21 cellular contexts compared by ENCODE assay signal in genomic region chr7:73452999-73453635, GRCh38. TPM values are rescaled to one million over a fixed set of nuclear protein-coding genes. Genes with fewer than 3 reads are reported as not detected.
DNase-seq lines count a peak whose midpoint lies in the region; ATAC-seq, FAIRE-seq and TF ChIP-seq lines count a peak whose summit lies in the region.
"Had no signal": no experiment of that assay in that cellular context is flagged by ENCODE, and none has a peak within 500 bp of the region (broad histone marks: within the 10 kb centered on the region; RNA-seq: fewer than 3 reads in every experiment).

No MANE protein-coding gene starts in this region.

- peak overlapping the region; percentile 58 for H3K27ac Mint-ChIP-seq in activated naive CD8-positive, alpha-beta T cell treated with anti-CD3 and anti-CD28 coated beads for 36 hours
- no peak overlapping the region for H3K27ac Mint-ChIP-seq in CD14-positive monocyte
- H3K27ac Mint-ChIP-seq: B cell, memory B cell had no signal

- H3K4me1 Mint-ChIP-seq in activated naive CD8-positive, alpha-beta T cell treated with anti-CD3 and anti-CD28 coated beads for 36 hours: peaks cover 32% of the 10 kb centered on the region
- H3K4me1 Mint-ChIP-seq in CD14-positive monocyte: no peaks in the 10 kb centered on the region
- H3K4me1 Mint-ChIP-seq: memory B cell had no signal

- no peak overlapping the region for H3K4me3 Mint-ChIP-seq in activated naive CD8-positive, alpha-beta T cell treated with anti-CD3 and anti-CD28 coated beads for 36 hours
- no peak overlapping the region for H3K4me3 Mint-ChIP-seq in CD14-positive monocyte
- H3K4me3 Mint-ChIP-seq: B cell, memory B cell had no signal

- TF ChIP-seq RAD21 in HepG2 (CRISPR knock-in tag; IDR thresholded peaks at IDR 0.05): no peak

- H3K9ac ChIP-seq in HepG2 (ENCODE audit: insufficient read depth, low read depth, low read length) (no peak overlapping the region; the same call in 1 of the 2 replicates), PC-3 (ENCODE audit: low read length) (no peak overlapping the region)
- H3K9ac ChIP-seq: SK-N-SH had no signal

- no peaks in the 10 kb centered on the region for H3K9me3 Mint-ChIP-seq in activated naive CD8-positive, alpha-beta T cell treated with anti-CD3 and anti-CD28 coated beads for 36 hours
- H3K9me3 Mint-ChIP-seq in CD14-positive monocyte: no peaks in the 10 kb centered on the region
- H3K9me3 Mint-ChIP-seq: memory B cell had no signal

- FAIRE-seq in G401.6 (lab: Jason Lieb, UNC): peak; percentile 46
- peak; percentile 44 for FAIRE-seq in HepG2 (lab: Jason Lieb, UNC)

- H3F3A ChIP-seq in PC-3 (ENCODE audit: low read length, unreplicated experiment): no peaks in the 10 kb centered on the region

- H3K9me2 ChIP-seq in PC-3 (replicated peaks; ENCODE audit: low read length): no peaks in the 10 kb centered on the region
- H3K9me2 ChIP-seq: SK-N-SH had no signal

- intact Hi-C loops in HepG2 (cut with micrococcal nuclease; ENCODE audit: unreplicated experiment): loop anchor here (2.0 kb wide), 1 partner anchor 128 kb away; no protein-coding TSS in a partner anchor
- intact Hi-C loops in PC-3 (cut with micrococcal nuclease): loop anchor here (5.0 kb wide), 1 partner anchor 111 kb away; no protein-coding TSS in a partner anchor
- intact Hi-C loops in CD14-positive monocyte (cut with micrococcal nuclease): loop anchor here in 1 of 2 donors (2.0 kb wide), 1 partner anchor 128 kb away; no protein-coding TSS in a partner anchor

- no peak overlapping the region for H2AFZ ChIP-seq in HepG2 (ENCODE audit: low read length)
- H2AFZ ChIP-seq in PC-3 (ENCODE audit: low read length): no peak overlapping the region

- peak overlapping the region; percentile 56 for H3K27ac ChIP-seq in HepG2 (ENCODE audit: extremely low read length, insufficient read depth, low read length)
- no peak overlapping the region for H3K27ac ChIP-seq in PC-3 (ENCODE audit: low read length)
- H3K27ac ChIP-seq: neutrophil had no signal

- peaks cover 43% of the 10 kb centered on the region for H3K36me3 Mint-ChIP-seq in activated naive CD8-positive, alpha-beta T cell treated with anti-CD3 and anti-CD28 coated beads for 36 hours
- peaks cover 64 to 85% of the 10 kb centered on the region in 2 donors for H3K36me3 Mint-ChIP-seq in CD14-positive monocyte

- WGBS in HepG2 (ENCODE audit: low lambda C conversion rate): 20% methylated on average over 2 of the region's 2 CpGs

- POLR2A ChIA-PET in HepG2 (lab: Yijun Ruan, JAX): no interaction called here
- POLR2A ChIA-PET in PC-3 (lab: Charles Lee; ENCODE audit: unreplicated experiment): no interaction called here

- BruUV-seq in HepG2 (replicated peaks; lab: Mats Ljungman, UMichigan) (no TSS peak), PC-3 (replicated peaks; lab: Mats Ljungman, UMichigan) (no TSS peak)

- TF ChIP-seq CTCF in HepG2 (CRISPR knock-in tag; IDR thresholded peaks at IDR 0.05) (no peak), PC-3 (conservative IDR thresholded peaks at IDR 0.05; ENCODE audit: low read depth, low read length) (no peak), CD14-positive monocyte (IDR thresholded peaks at IDR 0.05) (no peak)

- H3K36me3 ChIP-seq in HepG2 (replicated peaks in 1 of 2; ENCODE audit: control insufficient read depth in 1 of 2, insufficient read depth in 2 of 2, low read length in 2 of 2) (peaks cover 22 to 62% of the 10 kb centered on the region in 2 experiments), PC-3 (ENCODE audit: low read depth, low read length) (peaks cover 58% of the 10 kb centered on the region)

- no peak for TF ChIP-seq POLR2A in HepG2 (IDR thresholded peaks at IDR 0.05; ENCODE audit: insufficient read depth in 1 of 2, low read depth in 2 of 2, low read length in 2 of 2)

- CTCF ChIA-PET in HepG2 (lab: Yijun Ruan, JAX; ENCODE audit: low intra/inter-chr PET ratio, low total read pairs) (no interaction called here), PC-3 (lab: Charles Lee) (no interaction called here)

- H3K4me3 ChIP-seq in HepG2 (replicated peaks in 1 of 3; ENCODE audit: insufficient read depth in 1 of 3, low read depth in 2 of 3, low read length in 3 of 3) (no peak overlapping the region), PC-3 (ENCODE audit: low read length) (no peak overlapping the region)

- in situ Hi-C loops in HepG2 (cut with HindIII; ENCODE audit: extremely low pct_ligation_motif_present, low pct_unique_long_range_greater_than_20kb): no loop called here

- DNase-seq in M059J (ENCODE audit: low read depth) (peak; percentile 29), HepG2 (ENCODE audit: low spot score) (peak; percentile 49), PC-3 (no peak), NCI-H2081 treated with DMSO at 0.1 percent for 48 hours (lab: John Stamatoyannopoulos, UW) (no peak), CD14-positive monocyte (ENCODE audit: low spot score) (no peak)
- DNase-seq in activated naive CD8-positive, alpha-beta T cell treated with anti-CD3 and anti-CD28 coated beads for 36 hours: no peak
- DNase-seq: activated CD4-positive, CD25-positive, alpha-beta regulatory T cell; activated T-cell treated with anti-CD3 and anti-CD28 coated beads for 4 hours; cortex of kidney; DMS153; glutamatergic neuron; islet precursor cell; NCI-H446 treated with DMSO at 0.1 percent for 48 hours; right cardiac atrium; SK-N-SH; stimulated activated CD4-positive, alpha-beta T cell treated with anti-CD3 and anti-CD28 coated beads, Interleukin-1b, Interleukin-23, amount 100 ng/mL, for 48 hours had no signal

- peak in 1 of 2 experiments; percentile 63; a peak in 1 of 4 replicates for TF ChIP-seq EP300 in HepG2 (IDR thresholded peaks at IDR 0.05; ENCODE audit: low read depth in 2 of 2, low read length in 2 of 2)
- no peak for TF ChIP-seq EP300 in HepG2 (CRISPR knock-in tag; IDR thresholded peaks at IDR 0.05; ENCODE audit: borderline replicate concordance)

- H3K4me1 ChIP-seq in HepG2 (ENCODE audit: insufficient read depth, low read length) (peaks cover 28% of the 10 kb centered on the region), PC-3 (ENCODE audit: insufficient read depth, low read length) (no peaks in the 10 kb centered on the region)

- H3K27me3 ChIP-seq in HepG2 (ENCODE audit: control insufficient read depth in 1 of 2, insufficient read depth in 2 of 2, low read length in 2 of 2) (no peaks in the 10 kb centered on the region), PC-3 (ENCODE audit: low read length) (no peaks in the 10 kb centered on the region)
- H3K27me3 ChIP-seq: neutrophil had no signal

- no peaks in the 10 kb centered on the region for H3K79me2 ChIP-seq in HepG2 (ENCODE audit: insufficient read depth, low read length)
- H3K79me2 ChIP-seq in PC-3 (ENCODE audit: low read length): no peaks in the 10 kb centered on the region

- ATAC-seq in HepG2 (peak; percentile 75), PC-3 (no peak), HG03139 (IDR thresholded peaks at IDR 0.05; ENCODE audit: unreplicated experiment) (no peak)

- peak overlapping the region; percentile 21; the same call in 1 of the 2 replicates for H3K4me2 ChIP-seq in HepG2 (ENCODE audit: low read depth, low read length)
- H3K4me2 ChIP-seq in PC-3 (ENCODE audit: low read length): no peak overlapping the region
- H3K4me2 ChIP-seq: SK-N-SH had no signal

- H4K20me1 ChIP-seq in HepG2 (ENCODE audit: insufficient read depth, low read length) (no peaks in the 10 kb centered on the region), PC-3 (ENCODE audit: low read length) (no peaks in the 10 kb centered on the region)

- H3K27me3 Mint-ChIP-seq in activated naive CD8-positive, alpha-beta T cell treated with anti-CD3 and anti-CD28 coated beads for 36 hours: no peaks in the 10 kb centered on the region
- no peaks in the 10 kb centered on the region for H3K27me3 Mint-ChIP-seq in CD14-positive monocyte (ENCODE audit: low read depth in 3 of 3)
- H3K27me3 Mint-ChIP-seq: B cell, memory B cell had no signal

- no peaks in the 10 kb centered on the region for H3K9me3 ChIP-seq in HepG2 (ENCODE audit: low read length)
- no peaks in the 10 kb centered on the region for H3K9me3 ChIP-seq in PC-3 (ENCODE audit: low read length)
- H3K9me3 ChIP-seq: neutrophil, SK-N-SH had no signal

RNA-seq across cellular contexts. Expression of gene FZD9, which starts 19.5 kb away (rescaled TPM):
- 0.10 and 0.12 TPM in 2 replicates for total RNA-seq in M059J (2014; rRNA removed; shearing (Covaris generic))
- under 1 TPM; 0.32 to 0.45 TPM for total RNA-seq in activated naive CD8-positive, alpha-beta T cell treated with anti-CD3 and anti-CD28 coated beads for 36 hours
- 0.87 and 2.2 TPM in 2 replicates for total RNA-seq in HepG2 (2016; rRNA removed; fragmentation: Illumina TruSeq; extraction: Trizol)
- total RNA-seq in HepG2 (2016; cell fraction: cytosol; rRNA removed; fragmentation: Illumina TruSeq; extraction: Trizol; ENCODE audit: low read depth): 0.88 and 1.5 TPM in 2 replicates
- total RNA-seq in HepG2 (2016; cell fraction: insoluble cytoplasmic fraction; rRNA removed; fragmentation: Illumina TruSeq; extraction: Trizol): 1.0 and 2.2 TPM in 2 replicates
- 2.2 and 2.9 TPM in 2 replicates for total RNA-seq in HepG2 (2016; cell fraction: membrane; rRNA removed; fragmentation: Illumina TruSeq; extraction: Trizol)
- total RNA-seq in HepG2 (2016; cell fraction: nucleus; rRNA removed; fragmentation: Illumina TruSeq; extraction: Trizol): 1.5 and 1.7 TPM in 2 replicates
- polyA plus RNA-seq in HepG2 (2011; rRNA removed): 0.53 and 0.94 TPM in 2 replicates
- polyA plus RNA-seq in HepG2 (2011; cell fraction: cytosol; rRNA removed): 0.90 and 1.4 TPM in 2 replicates
- polyA plus RNA-seq in HepG2 (2011; cell fraction: nucleus; rRNA removed): 1.0 and 1.3 TPM in 2 replicates
- 0.43 and 0.53 TPM in 2 replicates for polyA plus RNA-seq in HepG2 (2012)
- 0.84 and 1.2 TPM in 2 replicates for polyA plus RNA-seq in HepG2 (2016; cell fraction: cytosol; fragmentation: Illumina TruSeq; extraction: Trizol; ENCODE audit: low read depth)
- polyA plus RNA-seq in HepG2 (2016; cell fraction: insoluble cytoplasmic fraction; fragmentation: Illumina TruSeq; extraction: Trizol; ENCODE audit: low read depth): 0.85 and 1.4 TPM in 2 replicates
- polyA plus RNA-seq in HepG2 (2016; cell fraction: membrane; fragmentation: Illumina TruSeq; extraction: Trizol; ENCODE audit: low read depth): 1.8 and 2.0 TPM in 2 replicates
- 2.1 and 2.2 TPM in 2 replicates for polyA plus RNA-seq in HepG2 (2016; cell fraction: nucleus; fragmentation: Illumina TruSeq; extraction: Trizol; ENCODE audit: insufficient read depth, low read depth)
- 0.54 and 5.2 TPM in 2 replicates for polyA minus RNA-seq in HepG2 (2011; rRNA and poly(A)+ RNA removed; ENCODE audit: low replicate concordance)
- polyA minus RNA-seq in HepG2 (2011; cell fraction: cytosol; rRNA and poly(A)+ RNA removed): 1.2 and 1.4 TPM in 2 replicates
- 1.5 and 2.3 TPM in 2 replicates for polyA minus RNA-seq in HepG2 (2011; cell fraction: nucleus; rRNA and poly(A)+ RNA removed)
- 0.12 and 0.87 TPM in 2 replicates for total RNA-seq in PC-3 (2014; rRNA removed)
- polyA plus RNA-seq in CD14-positive monocyte: under 1 TPM in 1 of 2 donors, not detected in 1; 0.11 TPM

Comparison
In these comparisons a context has a peak if more than half of its experiments do, and no peak if none do; other contexts are left out.
1. DNase-seq: peak in M059J (single experiment) and HepG2 (single experiment); none in activated naive CD8-positive, alpha-beta T cell treated with anti-CD3 and anti-CD28 coated beads for 36 hours (single experiment), PC-3 (single experiment), NCI-H2081 treated with DMSO at 0.1 percent for 48 hours (single experiment) and CD14-positive monocyte (single experiment).